Comparison of ENCODE assay signal across 24 cellular contexts in the genomic region with DNA sequence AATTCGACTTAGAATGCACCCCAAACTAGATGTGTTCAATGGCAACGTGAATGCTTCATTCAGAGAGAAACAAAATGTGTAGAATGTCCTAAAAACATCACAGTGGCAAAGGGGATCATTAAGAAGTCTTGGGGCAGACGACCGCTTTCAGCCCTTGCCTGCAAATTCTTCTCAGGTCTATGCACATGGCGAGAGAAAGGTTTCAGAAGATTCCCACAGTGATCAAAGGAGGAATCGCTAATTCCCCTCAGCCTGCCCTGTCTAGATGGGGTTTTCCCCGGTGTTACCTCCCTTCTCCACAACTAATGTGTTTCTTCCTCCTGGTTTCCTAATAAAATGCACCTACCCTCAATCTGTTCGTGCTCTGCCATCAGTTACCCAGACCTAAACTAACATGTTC. TPM values are rescaled to one million over a fixed set of nuclear protein-coding genes. Genes with fewer than 3 reads are reported as not detected.
DNase-seq lines count a peak whose midpoint lies in the region; ATAC-seq and TF ChIP-seq lines count a peak whose summit lies in the region.
"Had no signal": no experiment of that assay in that cellular context is flagged by ENCODE, and none has a peak within 500 bp of the region (broad histone marks: within the 10 kb centered on the region; RNA-seq: fewer than 3 reads in every experiment).

No MANE protein-coding gene starts in this region.

- POLR2A ChIA-PET in WTC11 (lab: Charles Lee): no interaction called here

- H3K4me1 Mint-ChIP-seq in WTC11: peaks cover 46% of the 10 kb centered on the region
- peaks cover 68% of the 10 kb centered on the region for H3K4me1 Mint-ChIP-seq in neural progenitor cell

- H3K27me3 Mint-ChIP-seq in WTC11 (ENCODE audit: low read depth) (no peaks in the 10 kb centered on the region; the same call in 1 of the 2 replicates), neural progenitor cell (ENCODE audit: insufficient read depth, low read depth) (peaks cover 2% of the 10 kb centered on the region)

- peaks cover under 1% of the 10 kb centered on the region for H3K36me3 Mint-ChIP-seq in WTC11
- H3K36me3 Mint-ChIP-seq in neural progenitor cell: peaks cover 19% of the 10 kb centered on the region

- H3K9ac ChIP-seq in neural progenitor cell: no peak overlapping the region
- H3K9ac ChIP-seq: BLaER1 treated with 17β-estradiol and CSF1 and Interleukin-3, amounts not matched to agents 10 nM and 100 nM; GM23248 had no signal

- H2AFZ ChIP-seq in neural progenitor cell (replicated peaks): no peak overlapping the region
- no peak overlapping the region for H2AFZ ChIP-seq in hepatocyte
- H2AFZ ChIP-seq: GM23248 had no signal

- H3K36me3 ChIP-seq in H7 (replicated peaks; ENCODE audit: control insufficient read depth, insufficient read depth, low read length) (no peaks in the 10 kb centered on the region), neural progenitor cell (no peaks in the 10 kb centered on the region), hepatocyte (replicated peaks; ENCODE audit: insufficient read depth, low read depth) (no peaks in the 10 kb centered on the region)

- DNase-seq in H7: peak; percentile 19
- DNase-seq in WTC11 (ENCODE audit: low spot score): no peak
- DNase-seq in iPS-NIHi11 (ENCODE audit: low spot score): peak; percentile 41
- DNase-seq in neural progenitor cell (ENCODE audit: low spot score): peak; percentile 66
- DNase-seq in hepatocyte (ENCODE audit: low spot score): no peak
- DNase-seq: AML-193; CD4-positive, alpha-beta T cell; GM23248; IMR-90; KG1; MM.1S; NCI-H1694; NCI-H2029 treated with DMSO at 0.1 percent for 48 hours; NCI-H2227 treated with DMSO at 0.1 percent for 48 hours; NCI-H510A; NCI-H69; SHP77 had no signal

- H3K4me2 ChIP-seq in neural progenitor cell (peak overlapping the region; percentile 56), hepatocyte (no peak overlapping the region)
- H3K4me2 ChIP-seq: A549; BLaER1 treated with 17β-estradiol and CSF1 and Interleukin-3, amounts not matched to agents 10 nM and 100 nM had no signal

- no peak overlapping the region for H3K4me3 Mint-ChIP-seq in WTC11
- H3K4me3 Mint-ChIP-seq in neural progenitor cell: peak overlapping the region; percentile 46
- H3K4me3 Mint-ChIP-seq: CD4-positive, alpha-beta T cell had no signal

- peaks cover 5% of the 10 kb centered on the region for H4K20me1 ChIP-seq in neural progenitor cell (ENCODE audit: low read depth)
- H4K20me1 ChIP-seq in hepatocyte (ENCODE audit: insufficient read depth, poor library complexity, severe bottlenecking): no peaks in the 10 kb centered on the region
- H4K20me1 ChIP-seq: BLaER1 treated with 17β-estradiol and CSF1 and Interleukin-3, amounts not matched to agents 10 nM and 100 nM had no signal

- H3K4me1 ChIP-seq in neural progenitor cell (peaks cover 36% of the 10 kb centered on the region), hepatocyte (ENCODE audit: insufficient read depth) (peaks cover 11% of the 10 kb centered on the region)

- H3K27ac Mint-ChIP-seq in WTC11 (peak overlapping the region; percentile 33; the same call in 1 of the 2 replicates), neural progenitor cell (peak overlapping the region; percentile 80)
- H3K27ac Mint-ChIP-seq: CD4-positive, alpha-beta T cell had no signal

- no peaks in the 10 kb centered on the region for H3K9me2 ChIP-seq in hepatocyte (replicated peaks; ENCODE audit: insufficient read depth)

- H3K9me3 Mint-ChIP-seq in WTC11 (peaks cover under 1% of the 10 kb centered on the region), neural progenitor cell (peaks cover 10% of the 10 kb centered on the region)

- H3K4me3 ChIP-seq in H7 (ENCODE audit: insufficient read depth, low read depth, low read length) (no peak overlapping the region), neural progenitor cell (no peak overlapping the region), hepatocyte (no peak overlapping the region)
- H3K4me3 ChIP-seq: A549; BLaER1 treated with 17β-estradiol and CSF1 and Interleukin-3, amounts not matched to agents 10 nM and 100 nM; GM23248 had no signal

- no peaks in the 10 kb centered on the region for H3K27me3 ChIP-seq in H7 (ENCODE audit: control insufficient read depth, insufficient read depth, low read length)
- H3K27me3 ChIP-seq in neural progenitor cell: no peaks in the 10 kb centered on the region
- no peaks in the 10 kb centered on the region for H3K27me3 ChIP-seq in hepatocyte
- H3K27me3 ChIP-seq: BLaER1 treated with 17β-estradiol and CSF1 and Interleukin-3, amounts not matched to agents 10 nM and 100 nM had no signal

- H3K79me2 ChIP-seq in neural progenitor cell (ENCODE audit: low read depth) (peaks cover 24% of the 10 kb centered on the region), hepatocyte (peaks cover 61% of the 10 kb centered on the region)

- CTCF ChIA-PET in WTC11 (lab: Charles Lee): interaction anchor here (0.6 to 1.0 kb wide), 2 partner anchors 17 to 277 kb away, joined by 3 to 6 read pairs; no protein-coding TSS in a partner anchor

- peaks cover 20% of the 10 kb centered on the region for H3F3A ChIP-seq in neural progenitor cell (ENCODE audit: low read depth)

- no peaks in the 10 kb centered on the region for H3K9me3 ChIP-seq in neural progenitor cell (ENCODE audit: low read depth)
- peaks cover 1% of the 10 kb centered on the region for H3K9me3 ChIP-seq in hepatocyte (ENCODE audit: low read depth)

- TF ChIP-seq CTCF in WTC11 (IDR thresholded peaks at IDR 0.05) (no peak), neural progenitor cell (IDR thresholded peaks at IDR 0.05) (no peak), hepatocyte (IDR thresholded peaks at IDR 0.05; ENCODE audit: poor library complexity) (no peak)

- ATAC-seq in WTC11 (peak; percentile 61), HG02571 (IDR thresholded peaks at IDR 0.05; ENCODE audit: unreplicated experiment) (no peak), HG03460 (IDR thresholded peaks at IDR 0.05; ENCODE audit: unreplicated experiment) (no peak)
- ATAC-seq: A549, HCT116, Panc1 had no signal

- WGBS in hepatocyte (ENCODE audit: low lambda C conversion rate, missing lambda C conversion rate): 64% methylated on average over 8 of the region's 8 CpGs

- H3K27ac ChIP-seq in neural progenitor cell (peak overlapping the region; percentile 50), hepatocyte (no peak overlapping the region)
- H3K27ac ChIP-seq: A549; BLaER1 treated with 17β-estradiol and CSF1 and Interleukin-3, amounts not matched to agents 10 nM and 100 nM; GM23248; RWPE1 had no signal

TF ChIP-seq in WTC11, 78 proteins besides CTCF, POLR2A, EP300 and RAD21 (continues in another document):
- no peak for TF ChIP-seq PRDM15 (CRISPR knock-in tag; IDR thresholded peaks at IDR 0.05)
- TF ChIP-seq OVOL2 (CRISPR knock-in tag; IDR thresholded peaks at IDR 0.05; ENCODE audit: borderline replicate concordance): no peak
- no peak for TF ChIP-seq ZNF512 (CRISPR knock-in tag; IDR thresholded peaks at IDR 0.05; ENCODE audit: borderline replicate concordance)
- TF ChIP-seq ZNF232 (CRISPR knock-in tag; IDR thresholded peaks at IDR 0.05): no peak
- no peak for TF ChIP-seq RORB (CRISPR knock-in tag; IDR thresholded peaks at IDR 0.05)
- TF ChIP-seq NFATC4 (CRISPR knock-in tag; IDR thresholded peaks at IDR 0.05): no peak

RNA-seq across cellular contexts. Expression of gene NHSL1, which starts 13.3 kb away (rescaled TPM):
- 13.3 and 14.8 TPM in 2 replicates for total RNA-seq in H7 (2014; rRNA removed; shearing (Covaris generic))
- total RNA-seq in WTC11 (2021): 22.9 to 31.1 TPM (median 23.1 TPM) in 3 replicates
- total RNA-seq in neural progenitor cell (ENCODE audit: low replicate concordance): 7.7 and 12.1 TPM in 2 replicates
- total RNA-seq in hepatocyte: 58.0 and 58.3 TPM in 2 replicates
- polyA plus RNA-seq in hepatocyte: 39.0 and 43.7 TPM in 2 replicates

Comparison
In these comparisons a context has a peak if more than half of its experiments do, and no peak if none do; other contexts are left out.
1. DNase-seq: peak in H7 (single experiment), iPS-NIHi11 (single experiment) and neural progenitor cell (single experiment); none in WTC11 (single experiment) and hepatocyte (single experiment).